In genomic region chr12:6884539-6884938, GRCh38 we compare ENCODE assay signal across 20 cellular contexts. TPM values are rescaled to one million over a fixed set of nuclear protein-coding genes. Genes with fewer than 3 reads are reported as not detected.
DNase-seq lines count a peak whose midpoint lies in the region; ATAC-seq and TF ChIP-seq lines count a peak whose summit lies in the region.
"Had no signal": no experiment of that assay in that cellular context is flagged by ENCODE, and none has a peak within 500 bp of the region (broad histone marks: within the 10 kb centered on the region; RNA-seq: fewer than 3 reads in every experiment).

No MANE protein-coding gene starts in this region.

- intact Hi-C loops in Caco-2 (cut with micrococcal nuclease; ENCODE audit: unreplicated experiment) = no loop called here

- POLR2A ChIA-PET in Caco-2 (lab: Charles Lee) = interaction anchor here (1.0 to 1.2 kb wide), 2 partner anchors 11 to 59 kb away, joined by 5 read pairs; partner anchors contain the start of genes C12orf57, RNU7-1 and SPSB2

- no peaks in the 10 kb centered on the region for H3K27me3 Mint-ChIP-seq in Caco-2 (ENCODE audit: insufficient read depth, unreplicated experiment)
- H3K27me3 Mint-ChIP-seq in nephron progenitor cell (ENCODE audit: low read depth, poor library complexity) = peaks cover 3% of the 10 kb centered on the region
- H3K27me3 Mint-ChIP-seq: IgD-negative memory B cell had no signal

- no peaks in the 10 kb centered on the region for H3K9me3 ChIP-seq in Caco-2
- H3K9me3 ChIP-seq in HUES64 (ENCODE audit: insufficient read depth, low read depth, low read length) = no peaks in the 10 kb centered on the region
- H3K9me3 ChIP-seq: BE2C had no signal

- H3K4me1 Mint-ChIP-seq in Caco-2 (ENCODE audit: low read depth, unreplicated experiment) (peaks cover 21% of the 10 kb centered on the region), nephron progenitor cell (peaks cover 25% of the 10 kb centered on the region)
- H3K4me1 Mint-ChIP-seq: IgD-negative memory B cell had no signal

- H3K27me3 ChIP-seq in Caco-2 (replicated peaks; ENCODE audit: control insufficient read depth, insufficient read depth, low read length) = no peaks in the 10 kb centered on the region
- H3K27me3 ChIP-seq in HUES64 (ENCODE audit: insufficient read depth, low read length) = no peaks in the 10 kb centered on the region
- H3K27me3 ChIP-seq: BE2C had no signal

- TF ChIP-seq CTCF in Caco-2 (IDR thresholded peaks at IDR 0.05; ENCODE audit: insufficient read depth in 1 of 2, low read depth in 1 of 2, low read length in 1 of 2, severe bottlenecking in 1 of 2, unreplicated experiment in 1 of 2) (no peak), nephron progenitor cell (IDR thresholded peaks at IDR 0.05) (no peak)

- H3K4me1 ChIP-seq in Caco-2 = peaks cover 53% of the 10 kb centered on the region
- H3K4me1 ChIP-seq in HUES64 (ENCODE audit: insufficient read depth, low read length) = peaks cover 29% of the 10 kb centered on the region

- peak overlapping the region; percentile 97 for H3K27ac ChIP-seq in HUES64 (ENCODE audit: low read depth, low read length)
- H3K27ac ChIP-seq: GM23248 had no signal

- ATAC-seq in GM18867 (IDR thresholded peaks at IDR 0.05; ENCODE audit: unreplicated experiment) = no peak
- ATAC-seq: HCT116, Panc1 had no signal

- peaks cover 6% of the 10 kb centered on the region; the same call in 1 of the 2 replicates for H3K36me3 ChIP-seq in Caco-2 (ENCODE audit: control insufficient read depth, insufficient read depth, low read length)
- H3K36me3 ChIP-seq in HUES64 (ENCODE audit: insufficient read depth, low read length) = peaks cover 11% of the 10 kb centered on the region

- no peak overlapping the region for H3K9ac ChIP-seq in HUES64 (ENCODE audit: low read depth, low read length)
- H3K9ac ChIP-seq: GM23248 had no signal

- H3K4me3 ChIP-seq in Caco-2 (ENCODE audit: low read depth, low read length) = no peak overlapping the region
- H3K4me3 ChIP-seq in HUES64 (ENCODE audit: low read length) = no peak overlapping the region
- H3K4me3 ChIP-seq: GM23248 had no signal

- H3K36me3 Mint-ChIP-seq in Caco-2 (ENCODE audit: insufficient read depth, unreplicated experiment) = peaks cover 68% of the 10 kb centered on the region
- peaks cover 18% of the 10 kb centered on the region for H3K36me3 Mint-ChIP-seq in nephron progenitor cell (ENCODE audit: low read depth)

- H3K27ac Mint-ChIP-seq in Caco-2 (ENCODE audit: unreplicated experiment) = peak overlapping the region; percentile 98
- peak overlapping the region; percentile 64 for H3K27ac Mint-ChIP-seq in nephron progenitor cell
- H3K27ac Mint-ChIP-seq: IgD-negative memory B cell had no signal

- BruUV-seq in Caco-2 (replicated peaks; lab: Mats Ljungman, UMichigan) = no TSS peak

- CTCF ChIA-PET in Caco-2 (lab: Charles Lee) = interaction anchor here (0.7 to 0.9 kb wide), 2 partner anchors 15 to 95 kb away, joined by 4 to 5 read pairs; no protein-coding TSS in a partner anchor

- H3K4me3 Mint-ChIP-seq in Caco-2 (ENCODE audit: unreplicated experiment) = peak overlapping the region; percentile 0
- H3K4me3 Mint-ChIP-seq in nephron progenitor cell = no peak overlapping the region
- H3K4me3 Mint-ChIP-seq: IgD-negative memory B cell had no signal

- no peak for DNase-seq in Caco-2
- peak; percentile 75 for DNase-seq in islet precursor cell
- DNase-seq in nephron progenitor cell = no peak
- no peak for DNase-seq in NCI-H524 treated with DMSO at 0.1 percent for 48 hours (lab: John Stamatoyannopoulos, UW)
- DNase-seq in stimulated activated CD4-positive, alpha-beta T cell treated with anti-CD3 and anti-CD28 coated beads, Interleukin-2, amount 100 ng/mL, for 48 hours = no peak
- no peak for DNase-seq in COR-L47 (lab: John Stamatoyannopoulos, UW)
- DNase-seq: BE2C, DMS79, GM23248, NCI-H1105, NCI-H146, NCI-H2029, NCI-H226, NCI-H510A treated with DMSO at 0.1 percent for 48 hours, NCI-H82 had no signal

- 77% methylated on average over 22 of the region's 22 CpGs for WGBS in HUES64

- H3K9me3 Mint-ChIP-seq in Caco-2 (ENCODE audit: unreplicated experiment) = no peaks in the 10 kb centered on the region
- no peaks in the 10 kb centered on the region for H3K9me3 Mint-ChIP-seq in nephron progenitor cell
- H3K9me3 Mint-ChIP-seq: IgD-negative memory B cell had no signal

RNA-seq across cellular contexts. Expression of gene SPSB2, which starts 11.4 kb away (rescaled TPM):
- 23.7 and 24.7 TPM in 2 replicates for total RNA-seq in Caco-2 (2022)
- 10.5 TPM for polyA plus RNA-seq in HUES64 (2013, experiment 1 of 2)
- 9.4 TPM for polyA plus RNA-seq in HUES64 (2013, experiment 2 of 2)

RNA-seq across cellular contexts. Expression of gene TPI1, which starts 17.2 kb away (rescaled TPM):
- 1,141 and 1,254 TPM in 2 replicates for total RNA-seq in Caco-2 (2022)
- polyA plus RNA-seq in HUES64 (2013, experiment 1 of 2) = 868 TPM
- 943 TPM for polyA plus RNA-seq in HUES64 (2013, experiment 2 of 2)

RNA-seq across cellular contexts. Expression of gene LRRC23, which starts 20.1 kb away (rescaled TPM):
- 7.8 and 8.6 TPM in 2 replicates for total RNA-seq in Caco-2 (2022)
- 1.8 TPM for polyA plus RNA-seq in HUES64 (2013, experiment 1 of 2)
- polyA plus RNA-seq in HUES64 (2013, experiment 2 of 2) = 4.2 TPM

RNA-seq across cellular contexts. Expression of gene ENO2, which starts 29.8 kb away (rescaled TPM):
- total RNA-seq in Caco-2 (2022) = 23.2 and 25.3 TPM in 2 replicates
- 43.3 TPM for polyA plus RNA-seq in HUES64 (2013, experiment 1 of 2)
- polyA plus RNA-seq in HUES64 (2013, experiment 2 of 2) = 68.8 TPM

RNA-seq across cellular contexts. Expression of gene USP5, which starts 32.6 kb away (rescaled TPM):
- total RNA-seq in Caco-2 (2022) = 226 and 230 TPM in 2 replicates
- 69.7 TPM for polyA plus RNA-seq in HUES64 (2013, experiment 1 of 2)
- polyA plus RNA-seq in HUES64 (2013, experiment 2 of 2) = 67.6 TPM
